7 cellular contexts compared by ENCODE assay signal in genomic region chr7:133718131-133718530, GRCh38.
"Had no signal": no experiment of that assay in that cellular context is flagged by ENCODE, and none has a peak within 500 bp of the region (broad histone marks: within the 10 kb centered on the region; RNA-seq: fewer than 3 reads in every experiment).

No MANE protein-coding gene starts in this region.

- H3K9me3 Mint-ChIP-seq: IgD-negative memory B cell had no signal

- H3K4me1 Mint-ChIP-seq: IgD-negative memory B cell had no signal

- DNase-seq: IMR-90, KBM-7, KG1 had no signal

- H3K4me3 ChIP-seq: K562 had no signal

- ATAC-seq: HepG2, K562 had no signal

- H3K27ac Mint-ChIP-seq: IgD-negative memory B cell had no signal

- H3K27ac ChIP-seq: HL-60 had no signal

- H3K27me3 Mint-ChIP-seq: IgD-negative memory B cell had no signal

- H3K4me3 Mint-ChIP-seq: IgD-negative memory B cell had no signal
